ENCODE assay signal across 8 cellular contexts in genomic region chr5:58459276-58459859, GRCh38. TPM values are rescaled to one million over a fixed set of nuclear protein-coding genes. Genes with fewer than 3 reads are reported as not detected.
A peak's percentile ranks its signal among the peaks of the same experiment; 100 is the strongest.
DNase-seq lines count a peak whose midpoint lies in the region; ATAC-seq, FAIRE-seq and TF ChIP-seq lines count a peak whose summit lies in the region.

No MANE protein-coding gene starts in this region.

- H3K27ac Mint-ChIP-seq in CD4-positive, alpha-beta T cell = peak overlapping the region; percentile 76
- H3K27ac Mint-ChIP-seq in stimulated activated effector memory CD8-positive, alpha-beta T cell treated with anti-CD3 and anti-CD28 coated beads, Interleukin-12 subunit alpha, Interleukin-12 subunit beta, amount 100 ng/mL, for 72 hours = no peak overlapping the region

- BruUV-seq in Panc1 (replicated peaks; lab: Mats Ljungman, UMichigan) = no TSS peak
- BruUV-seq in mammary epithelial cell (replicated peaks; lab: Mats Ljungman, UMichigan) = TSS peak; percentile 28

- peaks cover 8% of the 10 kb centered on the region for H4K20me1 ChIP-seq in mammary epithelial cell (ENCODE audit: insufficient read depth, low read length)

- H3K9ac ChIP-seq in mammary epithelial cell (ENCODE audit: insufficient read depth, low read length) = peak overlapping the region; percentile 99
- peak overlapping the region; percentile 70 to 74 for H3K9ac ChIP-seq in kidney (ENCODE audit: low read length in 2 of 2)

- H3K27ac ChIP-seq in CD4-positive, alpha-beta T cell (ENCODE audit: low read depth, low read length) = peak overlapping the region; percentile 79
- H3K27ac ChIP-seq in Panc1 (ENCODE audit: low read length) (peak overlapping the region; percentile 97), mammary epithelial cell (ENCODE audit: insufficient read depth, low read depth, low read length) (peak overlapping the region; percentile 96), kidney (ENCODE audit: low read depth in 2 of 2, low read length in 2 of 2) (peak overlapping the region; percentile 85 to 95)

- no peak overlapping the region for H2AFZ ChIP-seq in mammary epithelial cell (ENCODE audit: low read depth, low read length)

- peak overlapping the region; percentile 87 to 91 for H3K4me3 ChIP-seq in Panc1 (ENCODE audit: low read depth in 2 of 2, low read length in 2 of 2)
- peak overlapping the region; percentile 94 to 99 (median 98) for H3K4me3 ChIP-seq in mammary epithelial cell (replicated peaks in 1 of 3; ENCODE audit: insufficient read depth in 1 of 3, low read depth in 2 of 3, low read length in 3 of 3)
- H3K4me3 ChIP-seq in kidney (ENCODE audit: low read length in 2 of 2) = peak overlapping the region; percentile 74 to 81

- H3K36me3 Mint-ChIP-seq in CD4-positive, alpha-beta T cell (ENCODE audit: low read depth) = peaks cover 8% of the 10 kb centered on the region
- H3K36me3 Mint-ChIP-seq in stimulated activated effector memory CD8-positive, alpha-beta T cell treated with anti-CD3 and anti-CD28 coated beads, Interleukin-12 subunit alpha, Interleukin-12 subunit beta, amount 100 ng/mL, for 72 hours = peaks cover 6% of the 10 kb centered on the region

- H3K9me3 Mint-ChIP-seq in CD4-positive, alpha-beta T cell = no peaks in the 10 kb centered on the region
- no peaks in the 10 kb centered on the region for H3K9me3 Mint-ChIP-seq in stimulated activated effector memory CD8-positive, alpha-beta T cell treated with anti-CD3 and anti-CD28 coated beads, Interleukin-12 subunit alpha, Interleukin-12 subunit beta, amount 100 ng/mL, for 72 hours

- no peak for ATAC-seq in CD4-positive, alpha-beta T cell (ENCODE audit: poor library complexity)
- ATAC-seq in Panc1 (peak; percentile 33), GM21447 (IDR thresholded peaks at IDR 0.05; ENCODE audit: unreplicated experiment) (no peak)
- no peak for ATAC-seq in stimulated activated effector memory CD8-positive, alpha-beta T cell treated with anti-CD3 and anti-CD28 coated beads, Interleukin-12 subunit alpha, Interleukin-12 subunit beta, amount 100 ng/mL, for 72 hours

- H3K4me1 ChIP-seq in Panc1 (ENCODE audit: control insufficient read depth, insufficient read depth, low read length) (peaks cover 38% of the 10 kb centered on the region), mammary epithelial cell (ENCODE audit: insufficient read depth, low read length) (peaks cover 40% of the 10 kb centered on the region), kidney (ENCODE audit: control insufficient read depth in 1 of 2, insufficient read depth in 1 of 2, low read depth in 1 of 2, low read length in 2 of 2) (peaks cover 0 to 3% of the 10 kb centered on the region in 2 donors)

- H3K27me3 Mint-ChIP-seq in CD4-positive, alpha-beta T cell = peaks cover 17% of the 10 kb centered on the region

- no peaks in the 10 kb centered on the region for H3K9me3 ChIP-seq in CD4-positive, alpha-beta T cell (ENCODE audit: control insufficient read depth, low read length)
- no peaks in the 10 kb centered on the region for H3K9me3 ChIP-seq in Panc1 (ENCODE audit: control insufficient read depth, insufficient read depth, low read depth, low read length)
- no peaks in the 10 kb centered on the region for H3K9me3 ChIP-seq in mammary epithelial cell (replicated peaks; ENCODE audit: insufficient read depth, low read length)
- no peaks in the 10 kb centered on the region for H3K9me3 ChIP-seq in kidney (ENCODE audit: control insufficient read depth in 1 of 2, low read length in 2 of 2)

- CTCF ChIA-PET in CD4-positive, alpha-beta T cell (lab: Charles Lee) = interaction anchor here (1.0 to 2.1 kb wide), 4 partner anchors 12 to 1161 kb away, joined by 3 to 9 read pairs (median 5); no protein-coding TSS in a partner anchor
- CTCF ChIA-PET in Panc1 (lab: Charles Lee) = interaction anchor here (2.2 kb wide), 1 partner anchor 680 kb away, joined by 10 read pairs; no protein-coding TSS in a partner anchor
- CTCF ChIA-PET in mammary epithelial cell (lab: Charles Lee; ENCODE audit: low non-redundant PET) = interaction anchor here (0.8 to 2.1 kb wide), 4 partner anchors 569 to 680 kb away, joined by 4 to 14 read pairs (median 4); no protein-coding TSS in a partner anchor

- dilution Hi-C loops in mammary epithelial cell (cut with HindIII; ENCODE audit: low sequenced_read_pairs) = loop anchor here (5.0 to 25.0 kb wide), 4 partner anchors 272 to 962 kb away; no protein-coding TSS in a partner anchor

- no peaks in the 10 kb centered on the region for H3K27me3 ChIP-seq in CD4-positive, alpha-beta T cell (ENCODE audit: control insufficient read depth, insufficient read depth, low read length)
- H3K27me3 ChIP-seq in Panc1 (ENCODE audit: control insufficient read depth, insufficient read depth, low read length) (no peaks in the 10 kb centered on the region), mammary epithelial cell (ENCODE audit: insufficient read depth, low read length) (no peaks in the 10 kb centered on the region)

- FAIRE-seq in kidney (lab: Jason Lieb, UNC) = no peak

- peak overlapping the region; percentile 98 for H3K4me2 ChIP-seq in mammary epithelial cell (ENCODE audit: insufficient read depth, low read depth, low read length)

- H3K36me3 ChIP-seq in Panc1 (ENCODE audit: control insufficient read depth, insufficient read depth, low read length) (peaks cover 46% of the 10 kb centered on the region), mammary epithelial cell (ENCODE audit: insufficient read depth, low read length) (peaks cover 40% of the 10 kb centered on the region), kidney (ENCODE audit: control insufficient read depth in 1 of 2, insufficient read depth in 2 of 2, low read length in 2 of 2) (peaks cover 9 to 17% of the 10 kb centered on the region in 2 donors)

- DNase-seq in CD4-positive, alpha-beta T cell = peak in 4 of 10 experiments; percentile 10 to 46 (median 12)
- DNase-seq in H4 (ENCODE audit: low spot score) (peak; percentile 27), Panc1 (ENCODE audit: low read depth, low spot score) (no peak), mammary epithelial cell (peak; percentile 45), kidney (no peak), retina (no peak)
- DNase-seq in stimulated activated effector memory CD8-positive, alpha-beta T cell treated with anti-CD3 and anti-CD28 coated beads, Interleukin-12 subunit alpha, Interleukin-12 subunit beta, amount 100 ng/mL, for 72 hours (ENCODE audit: low spot score in 2 of 2) = peak in 1 of 2 donors; percentile 50

- no peak for TF ChIP-seq CTCF in CD4-positive, alpha-beta T cell (IDR thresholded peaks at IDR 0.05)
- no peak for TF ChIP-seq CTCF in Panc1 (IDR thresholded peaks at IDR 0.05)
- peak in 1 of 2 donors; percentile 2 for TF ChIP-seq CTCF in mammary epithelial cell (conservative IDR thresholded peaks at IDR 0.05 in 1 of 2, IDR thresholded peaks at IDR 0.05 in 1 of 2; ENCODE audit: extremely low read depth in 1 of 2, insufficient read depth in 1 of 2, low read depth in 1 of 2, low read length in 2 of 2)
- TF ChIP-seq CTCF in kidney (IDR thresholded peaks at IDR 0.05; ENCODE audit: borderline replicate concordance, extremely low read depth, insufficient read depth) = no peak

- POLR2A ChIA-PET in CD4-positive, alpha-beta T cell (lab: Charles Lee) = interaction anchor here (1.0 to 3.6 kb wide), 5 partner anchors 809 to 1550 kb away, joined by 3 to 31 read pairs (median 4); partner anchors contain the start of genes GPBP1 and SETD9
- POLR2A ChIA-PET in Panc1 (lab: Charles Lee) = interaction anchor here (0.6 to 0.7 kb wide), 3 partner anchors 161 to 1640 kb away, joined by 3 to 5 read pairs (median 4); no protein-coding TSS in a partner anchor

- WGBS in mammary epithelial cell (ENCODE audit: low coverage, missing lambda C conversion rate) = 0% methylated on average over 2 of the region's 43 CpGs

- peaks cover 56% of the 10 kb centered on the region for H3K79me2 ChIP-seq in mammary epithelial cell (ENCODE audit: insufficient read depth, low read length)

- H3K4me3 Mint-ChIP-seq in CD4-positive, alpha-beta T cell = peak overlapping the region; percentile 92
- peak overlapping the region; percentile 68 for H3K4me3 Mint-ChIP-seq in stimulated activated effector memory CD8-positive, alpha-beta T cell treated with anti-CD3 and anti-CD28 coated beads, Interleukin-12 subunit alpha, Interleukin-12 subunit beta, amount 100 ng/mL, for 72 hours

- intact Hi-C loops in CD4-positive, alpha-beta T cell (cut with DNase I, micrococcal nuclease) = loop anchor here in 1 of 2 experiments (5.0 kb wide), 1 partner anchor 1287 kb away; the partner anchor contains the start of gene GPBP1
- intact Hi-C loops in Panc1 (cut with micrococcal nuclease; ENCODE audit: unreplicated experiment) (loop anchor here (5.0 to 10.0 kb wide), 4 partner anchors 135 to 765 kb away; no protein-coding TSS in a partner anchor), mammary epithelial cell (cut with micrococcal nuclease) (loop anchor here (2.0 to 5.0 kb wide), 3 partner anchors 125 to 472 kb away; no protein-coding TSS in a partner anchor), kidney (cut with DNase I) (no loop called here)

- in situ Hi-C loops in Panc1 (cut with HindIII; ENCODE audit: low pct_unique_long_range_greater_than_20kb, low sequenced_read_pairs) = loop anchor here (25.0 kb wide), 1 partner anchor 972 kb away; the partner anchor contains the start of gene ACTBL2
- in situ Hi-C loops in mammary epithelial cell (cut with MboI; ENCODE audit: low sequenced_read_pairs in 2 of 2) = loop anchor here in 1 of 2 donors (10.0 kb wide), 1 partner anchor 275 kb away; no protein-coding TSS in a partner anchor

- H3K4me1 Mint-ChIP-seq in CD4-positive, alpha-beta T cell (ENCODE audit: low read depth) = peaks cover 17% of the 10 kb centered on the region
- H3K4me1 Mint-ChIP-seq in stimulated activated effector memory CD8-positive, alpha-beta T cell treated with anti-CD3 and anti-CD28 coated beads, Interleukin-12 subunit alpha, Interleukin-12 subunit beta, amount 100 ng/mL, for 72 hours = peaks cover 13% of the 10 kb centered on the region

RNA-seq across cellular contexts. Expression of gene PLK2, which starts 0.5 kb away (rescaled TPM):
- total RNA-seq in CD4-positive, alpha-beta T cell = 10 to 100 TPM; 57.2 to 59.7 TPM
- 56.8 and 67.3 TPM in 2 replicates for total RNA-seq in H4 (2014; rRNA removed; shearing (Covaris generic))
- total RNA-seq in Panc1 (2021; ENCODE audit: unreplicated experiment) (258 TPM), mammary epithelial cell (100 to 1,000 TPM; 336 to 534 TPM), kidney (53.1 TPM)
- 326 TPM for polyA plus RNA-seq in Panc1 (2012; ENCODE audit: insufficient read length)
- polyA plus RNA-seq in mammary epithelial cell (73.2 TPM), kidney (ENCODE audit: insufficient read depth, low read depth, low replicate concordance) (8.4 TPM)
- polyA minus RNA-seq in mammary epithelial cell = 301 TPM

RNA-seq across cellular contexts. Expression of gene GAPT, which starts 31.9 kb away (rescaled TPM):
- total RNA-seq in CD4-positive, alpha-beta T cell = not detected
- total RNA-seq in H4 (2014; rRNA removed; shearing (Covaris generic)) = not detected in 2 replicates
- total RNA-seq in Panc1 (2021; ENCODE audit: unreplicated experiment) = not detected
- not detected for polyA plus RNA-seq in Panc1 (2012; ENCODE audit: insufficient read length)
- total RNA-seq in mammary epithelial cell = not detected
- not detected for polyA plus RNA-seq in mammary epithelial cell
- not detected for polyA minus RNA-seq in mammary epithelial cell
- total RNA-seq in kidney = 3.9 TPM
- 0.32 TPM for polyA plus RNA-seq in kidney (ENCODE audit: insufficient read depth, low read depth, low replicate concordance)

Comparison
In these comparisons a context has a peak if more than half of its experiments do, and no peak if none do; other contexts are left out.
1. DNase-seq: peak in H4 (single experiment) and mammary epithelial cell (single experiment); none in Panc1 (single experiment), kidney (single experiment) and retina (single experiment).
2. Peak in every context shown above with its lines, with median percentiles within 50 percentile points of each other: H3K27ac ChIP-seq and H3K4me3 ChIP-seq.